8 cellular contexts compared by ENCODE assay signal in genomic region chr7:100874300-100874576, GRCh38.
DNase-seq lines count a peak whose midpoint lies in the region; ATAC-seq, FAIRE-seq and TF ChIP-seq lines count a peak whose summit lies in the region.

No MANE protein-coding gene starts in this region.

- no peak for FAIRE-seq in D721Med (lab: Jason Lieb, UNC)

- H3K9ac ChIP-seq in BLaER1 (peak overlapping the region; percentile 98), NT2/D1 (ENCODE audit: insufficient read length, low read depth) (peak overlapping the region; percentile 95)

- peaks cover 41% of the 10 kb centered on the region for H4K20me1 ChIP-seq in BLaER1

- peaks cover 80% of the 10 kb centered on the region for H3K36me3 ChIP-seq in BLaER1
- H3K36me3 ChIP-seq in NT2/D1 (ENCODE audit: insufficient read depth, insufficient read length, low read length), result peaks cover 78% of the 10 kb centered on the region

- H3K27me3 ChIP-seq in BLaER1 (no peaks in the 10 kb centered on the region), NT2/D1 (ENCODE audit: insufficient read depth, insufficient read length) (no peaks in the 10 kb centered on the region)

- peaks cover 46% of the 10 kb centered on the region for H3K4me1 ChIP-seq in BLaER1
- H3K4me1 ChIP-seq in NT2/D1 (ENCODE audit: insufficient read depth, insufficient read length), result peaks cover 7% of the 10 kb centered on the region

- TF ChIP-seq CTCF in nephron (IDR thresholded peaks at IDR 0.05; ENCODE audit: unreplicated experiment in 3 of 3) (no peak), D721Med (IDR thresholded peaks at IDR 0.05; ENCODE audit: insufficient read depth, missing control alignments) (no peak)

- H3K4me3 ChIP-seq in BLaER1 (peak overlapping the region; percentile 95), NT2/D1 (ENCODE audit: insufficient read length, low read depth) (peak overlapping the region; percentile 93)

- H3K9me3 ChIP-seq in BLaER1, result no peaks in the 10 kb centered on the region
- no peaks in the 10 kb centered on the region for H3K9me3 ChIP-seq in NT2/D1 (ENCODE audit: insufficient read depth, low read length)

- no peaks in the 10 kb centered on the region for H3K27me3 Mint-ChIP-seq in effector memory CD8-positive, alpha-beta T cell
- no peaks in the 10 kb centered on the region for H3K27me3 Mint-ChIP-seq in nephron (ENCODE audit: low read depth)

- H3K4me3 Mint-ChIP-seq in effector memory CD8-positive, alpha-beta T cell, result peak overlapping the region; percentile 97 to 99
- peak overlapping the region; percentile 97 to 99 (median 99) for H3K4me3 Mint-ChIP-seq in nephron

- peak overlapping the region; percentile 96 to 97 for H3K27ac Mint-ChIP-seq in effector memory CD8-positive, alpha-beta T cell
- H3K27ac Mint-ChIP-seq in nephron, result peak overlapping the region; percentile 99 to 100 (median 99)

- no peaks in the 10 kb centered on the region for H3K9me3 Mint-ChIP-seq in effector memory CD8-positive, alpha-beta T cell
- no peaks in the 10 kb centered on the region for H3K9me3 Mint-ChIP-seq in nephron

- DNase-seq in NT2/D1 (ENCODE audit: low read depth, low spot score) (no peak), SHP77 treated with DMSO at 0.1 percent for 48 hours (lab: John Stamatoyannopoulos, UW) (no peak), D721Med (ENCODE audit: insufficient read length, low spot score) (no peak), NCI-H2227 treated with DMSO at 0.1 percent for 48 hours (lab: John Stamatoyannopoulos, UW) (no peak)
- no peak for DNase-seq in effector memory CD8-positive, alpha-beta T cell

- H3K36me3 Mint-ChIP-seq in effector memory CD8-positive, alpha-beta T cell (ENCODE audit: insufficient read depth), result peaks cover 49% of the 10 kb centered on the region
- H3K36me3 Mint-ChIP-seq in nephron (ENCODE audit: low read depth), result peaks cover 67% of the 10 kb centered on the region

- H3K4me1 Mint-ChIP-seq in effector memory CD8-positive, alpha-beta T cell (ENCODE audit: low read depth in 2 of 2), result peaks cover 34 to 42% of the 10 kb centered on the region in 2 donors
- peaks cover 41% of the 10 kb centered on the region for H3K4me1 Mint-ChIP-seq in nephron

- H3K27ac ChIP-seq in BLaER1, result peak overlapping the region; percentile 97

- H3K4me2 ChIP-seq in BLaER1, result peak overlapping the region; percentile 78

- no peak for ATAC-seq in effector memory CD8-positive, alpha-beta T cell (replicated peaks)
- ATAC-seq in HG03571 (IDR thresholded peaks at IDR 0.05; ENCODE audit: unreplicated experiment), result no peak
